Comparison of ENCODE assay signal across 18 cellular contexts in the genomic region with DNA sequence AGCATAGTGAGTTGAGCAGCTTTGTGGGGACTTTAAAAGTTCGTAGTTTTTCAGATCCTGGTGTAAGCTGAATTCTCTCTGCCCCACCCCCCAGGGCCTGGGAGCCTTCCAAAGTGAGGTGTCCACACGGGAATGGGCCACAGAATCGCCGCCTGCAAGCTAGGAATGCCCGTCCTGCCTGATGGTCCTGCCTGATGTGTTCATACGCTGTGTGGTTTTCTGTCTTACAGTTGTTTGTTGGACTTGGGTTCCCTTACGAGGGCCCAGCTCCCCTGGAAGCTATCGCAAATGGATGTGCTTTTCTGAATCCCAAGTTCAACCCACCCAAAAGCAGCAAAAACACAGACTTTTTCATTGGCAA.
DNase-seq lines count a peak whose midpoint lies in the region; ATAC-seq and TF ChIP-seq lines count a peak whose summit lies in the region.
"Had no signal": no experiment of that assay in that cellular context is flagged by ENCODE, and none has a peak within 500 bp of the region (broad histone marks: within the 10 kb centered on the region; RNA-seq: fewer than 3 reads in every experiment).

No MANE protein-coding gene starts in this region.

- no peak for TF ChIP-seq CTCF in Loucy (conservative IDR thresholded peaks at IDR 0.05; ENCODE audit: low read length)

- peaks cover 79% of the 10 kb centered on the region for H3K4me1 ChIP-seq in BLaER1
- peaks cover 50% of the 10 kb centered on the region for H3K4me1 ChIP-seq in Loucy (ENCODE audit: insufficient read depth, low read length, poor library complexity, severe bottlenecking)
- H3K4me1 ChIP-seq: parathyroid adenoma had no signal

- H3K27me3 ChIP-seq in BLaER1 (no peaks in the 10 kb centered on the region), Loucy (ENCODE audit: insufficient read depth, low read length, poor library complexity, severe bottlenecking) (no peaks in the 10 kb centered on the region)
- H3K27me3 ChIP-seq: brain microvascular endothelial cell, esophagus muscularis mucosa, sigmoid colon, stomach, upper lobe of left lung had no signal

- peak overlapping the region; percentile 42; the same call in 1 of the 2 replicates for H3K4me3 ChIP-seq in BLaER1
- H3K4me3 ChIP-seq in Loucy (ENCODE audit: low read length, poor library complexity, severe bottlenecking), result peak overlapping the region; percentile 25
- H3K4me3 ChIP-seq: coronary artery, esophagus muscularis mucosa, sigmoid colon, stomach, upper lobe of left lung had no signal

- peaks cover 12% of the 10 kb centered on the region; the same call in 1 of the 2 replicates for H3F3A ChIP-seq in Loucy (ENCODE audit: low read depth)

- no peaks in the 10 kb centered on the region for H4K20me1 ChIP-seq in BLaER1
- no peaks in the 10 kb centered on the region for H4K20me1 ChIP-seq in Loucy (ENCODE audit: insufficient read depth, low read length, poor library complexity, severe bottlenecking)

- intact Hi-C loops in posterior cingulate gyrus (cut with DNase I), result loop anchor here (1.0 to 10.0 kb wide), 4 partner anchors 35 to 528 kb away; no protein-coding TSS in a partner anchor

- no peak for ATAC-seq in GM18502 (IDR thresholded peaks at IDR 0.05; ENCODE audit: poor library complexity, unreplicated experiment)

- H3K9ac ChIP-seq in BLaER1 (peak overlapping the region; percentile 67), Loucy (ENCODE audit: low read depth, low read length, poor library complexity, severe bottlenecking) (peak overlapping the region; percentile 46)
- H3K9ac ChIP-seq: parathyroid adenoma had no signal

- H3K9me3 ChIP-seq in BLaER1 (no peaks in the 10 kb centered on the region), Loucy (ENCODE audit: insufficient read depth, low read depth, low read length) (no peaks in the 10 kb centered on the region)
- H3K9me3 ChIP-seq: esophagus muscularis mucosa, sigmoid colon, stomach, upper lobe of left lung had no signal

- peak in 25 of 61 donors; percentile 6 to 68 (median 35) for DNase-seq in caudate nucleus (lab: John Stamatoyannopoulos, UW)
- DNase-seq in posterior cingulate gyrus, result peak in 6 of 10 donors; percentile 15 to 88 (median 62)
- DNase-seq in T-helper 2 cell, result no peak
- no peak for DNase-seq in NCI-H2029 (lab: John Stamatoyannopoulos, UW)
- no peak for DNase-seq in NCI-H1105 (lab: John Stamatoyannopoulos, UW)
- DNase-seq: activated CD4-positive, CD25-positive, alpha-beta regulatory T cell treated with anti-CD3 and anti-CD28 coated beads, Interleukin-2, amount 50 U/mL, for 72 hours; activated gamma-delta T cell had no signal

- peaks cover 47% of the 10 kb centered on the region for H3K36me3 ChIP-seq in BLaER1
- peaks cover 32% of the 10 kb centered on the region; the same call in 1 of the 2 replicates for H3K36me3 ChIP-seq in Loucy (ENCODE audit: insufficient read depth, low read length)
- H3K36me3 ChIP-seq: brain microvascular endothelial cell, sigmoid colon had no signal

- H3K79me2 ChIP-seq in Loucy (ENCODE audit: insufficient read depth, low read length), result peaks cover 4% of the 10 kb centered on the region; the same call in 1 of the 2 replicates
- H3K79me2 ChIP-seq: parathyroid adenoma had no signal

- H3K27ac ChIP-seq in BLaER1 (peak overlapping the region; percentile 93), caudate nucleus (ENCODE audit: low read depth, low read length) (peak overlapping the region; percentile 84)
- H3K27ac ChIP-seq: brain microvascular endothelial cell, coronary artery, esophagus muscularis mucosa, HL-60, parathyroid adenoma, sigmoid colon, upper lobe of left lung had no signal

- peak overlapping the region; percentile 86 for H3K4me2 ChIP-seq in BLaER1
- peak overlapping the region; percentile 69 for H3K4me2 ChIP-seq in Loucy (ENCODE audit: low read depth, low read length, poor library complexity, severe bottlenecking)

- no peak overlapping the region for H2AFZ ChIP-seq in Loucy (ENCODE audit: low read length)
- H2AFZ ChIP-seq: parathyroid adenoma had no signal

- no peaks in the 10 kb centered on the region for H3K9me2 ChIP-seq in Loucy (replicated peaks; ENCODE audit: low read depth, low read length)

Comparison
In these comparisons a context has a peak if more than half of its experiments do, and no peak if none do; other contexts are left out.
1. DNase-seq: peak in posterior cingulate gyrus (6 of 10); none in T-helper 2 cell (0 of 5), NCI-H2029 (single experiment) and NCI-H1105 (single experiment).